In the genomic region with DNA sequence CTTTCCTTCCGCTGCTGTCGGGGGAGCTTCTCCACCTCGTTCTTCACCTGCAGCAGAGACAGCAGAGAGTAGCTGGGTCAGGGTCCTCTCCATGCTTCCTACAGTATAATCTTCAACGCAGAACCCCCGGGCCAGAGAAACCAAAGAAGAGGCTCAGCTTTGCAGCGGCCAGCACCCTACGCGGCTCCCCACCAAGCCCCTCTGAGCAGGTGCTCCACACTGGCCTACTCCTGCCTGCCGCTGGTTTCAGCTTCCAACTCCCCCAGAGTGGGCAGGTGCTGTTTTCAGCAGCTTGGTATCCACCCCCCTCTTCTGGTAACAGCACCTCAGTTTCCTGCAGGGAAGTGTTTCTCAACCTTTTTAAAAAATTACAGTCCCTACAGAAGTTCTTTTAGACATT, we compare ENCODE assay signal across 14 cellular contexts.
"Had no signal": no experiment of that assay in that cellular context is flagged by ENCODE, and none has a peak within 500 bp of the region (broad histone marks: within the 10 kb centered on the region; RNA-seq: fewer than 3 reads in every experiment).

No MANE protein-coding gene starts in this region.

- H3K9me3 Mint-ChIP-seq: activated naive CD4-positive, alpha-beta T cell treated with anti-CD3 and anti-CD28 coated beads for 36 hours; endodermal cell; stimulated activated naive CD8-positive, alpha-beta T cell treated with anti-CD3 and anti-CD28 coated beads, Interleukin-15, Interleukin-2, amounts not matched to agents 100 ng/mL and 50 ng/mL, for 24 hours had no signal

- H3K27ac Mint-ChIP-seq: activated CD8-positive, alpha-beta memory T cell treated with anti-CD3 and anti-CD28 coated beads, Interleukin-2, amount 10 ng/mL, durations not matched to agents 7 days and 5 days; activated naive CD4-positive, alpha-beta T cell treated with anti-CD3 and anti-CD28 coated beads for 36 hours; endodermal cell; stimulated activated naive CD8-positive, alpha-beta T cell treated with anti-CD3 and anti-CD28 coated beads, Interleukin-15, Interleukin-2, amounts not matched to agents 100 ng/mL and 50 ng/mL, for 24 hours had no signal

- H3K4me3 Mint-ChIP-seq: activated CD8-positive, alpha-beta memory T cell treated with anti-CD3 and anti-CD28 coated beads, Interleukin-2, amount 10 ng/mL, durations not matched to agents 7 days and 5 days; activated naive CD4-positive, alpha-beta T cell treated with anti-CD3 and anti-CD28 coated beads for 36 hours; endodermal cell; stimulated activated naive CD8-positive, alpha-beta T cell treated with anti-CD3 and anti-CD28 coated beads, Interleukin-15, Interleukin-2, amounts not matched to agents 100 ng/mL and 50 ng/mL, for 24 hours had no signal

- DNase-seq: activated CD8-positive, alpha-beta memory T cell treated with anti-CD3 and anti-CD28 coated beads, Interleukin-2, amount 10 ng/mL, durations not matched to agents 7 days and 5 days; activated naive CD4-positive, alpha-beta T cell treated with anti-CD3 and anti-CD28 coated beads for 36 hours; activated T-cell treated with anti-CD3 and anti-CD28 coated beads, Interleukin-2, amount 50 U/mL, for 48 hours; anterior cingulate cortex; hypothalamus; left colon; mucosa of descending colon; spleen; stimulated activated CD4-positive, alpha-beta T cell treated with anti-CD3 and anti-CD28 coated beads, Interleukin-1b, Interleukin-23, amount 100 ng/mL, for 48 hours; upper lobe of left lung; WERI-Rb-1 had no signal

- ATAC-seq: activated CD8-positive, alpha-beta memory T cell treated with anti-CD3 and anti-CD28 coated beads, Interleukin-2, amount 10 ng/mL, durations not matched to agents 7 days and 5 days; left colon; mucosa of descending colon had no signal

- H3K4me1 ChIP-seq: SJSA1 had no signal

- H3K9me3 ChIP-seq: mucosa of descending colon, SJSA1, spleen, upper lobe of left lung had no signal

- H3K36me3 ChIP-seq: WERI-Rb-1 had no signal

- H3K4me3 ChIP-seq: mucosa of descending colon, SJSA1, spleen, upper lobe of left lung had no signal

- H3K27ac ChIP-seq: SJSA1, upper lobe of left lung, WERI-Rb-1 had no signal

- H3K27me3 Mint-ChIP-seq: activated CD8-positive, alpha-beta memory T cell treated with anti-CD3 and anti-CD28 coated beads, Interleukin-2, amount 10 ng/mL, durations not matched to agents 7 days and 5 days; stimulated activated naive CD8-positive, alpha-beta T cell treated with anti-CD3 and anti-CD28 coated beads, Interleukin-15, Interleukin-2, amounts not matched to agents 100 ng/mL and 50 ng/mL, for 24 hours had no signal

- H3K27me3 ChIP-seq: SJSA1, spleen, upper lobe of left lung had no signal
